27 cellular contexts compared by ENCODE assay signal in genomic region chr2:172580544-172580943, GRCh38.
"Had no signal": no experiment of that assay in that cellular context is flagged by ENCODE, and none has a peak within 500 bp of the region (broad histone marks: within the 10 kb centered on the region; RNA-seq: fewer than 3 reads in every experiment).

No MANE protein-coding gene starts in this region.

- H2AFZ ChIP-seq: neural progenitor cell, parathyroid adenoma had no signal

- H3K27me3 Mint-ChIP-seq: progenitor cell of endocrine pancreas; stimulated activated naive B cell treated with anti-CD40 and anti-IgM and Interleukin-4, amounts not matched to agents 10 μg/mL and 1 μg/mL and 100 μg/mL, for 72 hours; stimulated activated naive CD8-positive, alpha-beta T cell treated with anti-CD3 and anti-CD28 coated beads, Interleukin-15, Interleukin-2, amounts not matched to agents 100 ng/mL and 50 ng/mL, for 24 hours had no signal

- H3K27me3 ChIP-seq: neural progenitor cell, ovary, right lobe of liver, sigmoid colon, stomach, thyroid gland, tibial nerve, upper lobe of left lung, vagina had no signal

- H3K4me2 ChIP-seq: neural progenitor cell had no signal

- H3K27ac ChIP-seq: neural progenitor cell, ovary, parathyroid adenoma, psoas muscle, right lobe of liver, sigmoid colon, stomach, thoracic aorta, thyroid gland, tibial nerve, upper lobe of left lung, vagina had no signal

- H3K4me1 ChIP-seq: neural progenitor cell, parathyroid adenoma, psoas muscle, right lobe of liver, sigmoid colon, stomach, thyroid gland, tibial nerve, upper lobe of left lung, vagina had no signal

- H3K36me3 ChIP-seq: ovary, right lobe of liver, thyroid gland had no signal

- DNase-seq: occipital lobe; ovary; posterior cingulate gyrus; psoas muscle; right cardiac atrium; right lobe of liver; sigmoid colon; small intestine; stimulated activated CD4-positive, alpha-beta T cell treated with anti-CD3 and anti-CD28 coated beads, Interleukin-15, amount 100 ng/mL, for 24 hours; stimulated activated CD4-positive, alpha-beta T cell treated with anti-CD3 and anti-CD28 coated beads, Interleukin-2, amount 100 ng/mL, for 24 hours; stimulated activated CD4-positive, alpha-beta T cell treated with anti-CD3 and anti-CD28 coated beads, Interleukin-2, amount 100 ng/mL, for 48 hours; stimulated activated CD4-positive, alpha-beta T cell treated with anti-CD3 and anti-CD28 coated beads, Interleukin-4, amount 100 ng/mL, for 24 hours; stimulated activated naive B cell treated with anti-CD40 and anti-IgM and Interleukin-4, amounts not matched to agents 10 μg/mL and 1 μg/mL and 100 μg/mL, for 72 hours; stimulated activated naive CD4-positive, alpha-beta T cell treated with Interleukin-2 at 50 U/mL for 16 hours; stomach; thyroid gland; trophoblast cell; upper lobe of left lung had no signal

- H3K9ac ChIP-seq: neural progenitor cell, parathyroid adenoma had no signal

- H3K4me3 Mint-ChIP-seq: nephron; neural progenitor cell; stimulated activated effector memory CD8-positive, alpha-beta T cell treated with anti-CD3 and anti-CD28 coated beads, Interleukin-12 subunit alpha, Interleukin-12 subunit beta, amount 100 ng/mL, for 72 hours; stimulated activated naive B cell treated with anti-CD40 and anti-IgM and Interleukin-4, amounts not matched to agents 10 μg/mL and 1 μg/mL and 100 μg/mL, for 72 hours; stimulated activated naive CD8-positive, alpha-beta T cell treated with anti-CD3 and anti-CD28 coated beads, Interleukin-15, Interleukin-2, amounts not matched to agents 100 ng/mL and 50 ng/mL, for 24 hours had no signal

- ATAC-seq: psoas muscle; right cardiac atrium; right lobe of liver; stimulated activated effector memory CD8-positive, alpha-beta T cell treated with anti-CD3 and anti-CD28 coated beads, Interleukin-12 subunit alpha, Interleukin-12 subunit beta, amount 100 ng/mL, for 72 hours; stimulated activated naive B cell treated with anti-CD40 and anti-IgM and Interleukin-4, amounts not matched to agents 10 μg/mL and 1 μg/mL and 100 μg/mL, for 72 hours had no signal

- H3K27ac Mint-ChIP-seq: nephron; neural progenitor cell; stimulated activated effector memory CD8-positive, alpha-beta T cell treated with anti-CD3 and anti-CD28 coated beads, Interleukin-12 subunit alpha, Interleukin-12 subunit beta, amount 100 ng/mL, for 72 hours; stimulated activated naive B cell treated with anti-CD40 and anti-IgM and Interleukin-4, amounts not matched to agents 10 μg/mL and 1 μg/mL and 100 μg/mL, for 72 hours; stimulated activated naive CD8-positive, alpha-beta T cell treated with anti-CD3 and anti-CD28 coated beads, Interleukin-15, Interleukin-2, amounts not matched to agents 100 ng/mL and 50 ng/mL, for 24 hours had no signal

- H3K9me3 ChIP-seq: psoas muscle, right lobe of liver, thyroid gland had no signal

- H3K4me1 Mint-ChIP-seq: neural progenitor cell; stimulated activated effector memory CD8-positive, alpha-beta T cell treated with anti-CD3 and anti-CD28 coated beads, Interleukin-12 subunit alpha, Interleukin-12 subunit beta, amount 100 ng/mL, for 72 hours had no signal

- H3K4me3 ChIP-seq: neural progenitor cell, ovary, psoas muscle, right lobe of liver, sigmoid colon, stomach, thoracic aorta, thyroid gland, tibial nerve, upper lobe of left lung, vagina had no signal

- H3K79me2 ChIP-seq: parathyroid adenoma had no signal
